In genomic region chr5:25414746-25415145, GRCh38 we compare ENCODE assay signal across 26 cellular contexts.
A peak's percentile ranks its signal among the peaks of the same experiment; 100 is the strongest.
DNase-seq lines count a peak whose midpoint lies in the region; ATAC-seq, FAIRE-seq and TF ChIP-seq lines count a peak whose summit lies in the region.
"Had no signal": no experiment of that assay in that cellular context is flagged by ENCODE, and none has a peak within 500 bp of the region (broad histone marks: within the 10 kb centered on the region; RNA-seq: fewer than 3 reads in every experiment).

No MANE protein-coding gene starts in this region.

- CTCF ChIA-PET in CD4-positive, alpha-beta T cell (lab: Charles Lee), result no interaction called here

- H3K4me1 Mint-ChIP-seq in astrocyte (ENCODE audit: low read depth, unreplicated experiment), result peaks cover 3% of the 10 kb centered on the region
- no peaks in the 10 kb centered on the region for H3K4me1 Mint-ChIP-seq in CD4-positive, alpha-beta T cell (ENCODE audit: low read depth)
- H3K4me1 Mint-ChIP-seq: immature natural killer cell had no signal

- no peaks in the 10 kb centered on the region for H3K27me3 ChIP-seq in astrocyte (ENCODE audit: insufficient read depth, low read length)
- H3K27me3 ChIP-seq in CD4-positive, alpha-beta T cell (ENCODE audit: control insufficient read depth, insufficient read depth, low read length), result no peaks in the 10 kb centered on the region
- H3K27me3 ChIP-seq: brain microvascular endothelial cell, ovary, Peyer's patch, upper lobe of right lung had no signal

- no peaks in the 10 kb centered on the region for H3K27me3 Mint-ChIP-seq in astrocyte (ENCODE audit: low read depth, unreplicated experiment)
- no peaks in the 10 kb centered on the region for H3K27me3 Mint-ChIP-seq in CD4-positive, alpha-beta T cell
- H3K27me3 Mint-ChIP-seq: activated CD4-positive, alpha-beta memory T cell treated with anti-CD3 and anti-CD28 coated beads for 36 hours had no signal

- H3K4me3 Mint-ChIP-seq in astrocyte (ENCODE audit: unreplicated experiment), result no peak overlapping the region
- H3K4me3 Mint-ChIP-seq in CD4-positive, alpha-beta T cell, result no peak overlapping the region
- H3K4me3 Mint-ChIP-seq: activated CD4-positive, alpha-beta memory T cell treated with anti-CD3 and anti-CD28 coated beads for 36 hours; activated T-helper 1 cell treated with anti-CD3 and anti-CD28 coated beads, Interleukin-12 subunit alpha, Interleukin-12 subunit beta, Interleukin-2, Interleukin-4 antibody, amounts not matched to agents 30 ng/mL and 10 ng/mL and 1 ng/mL, durations not matched to agents 14 hours and 24 hours and 36 hours; immature natural killer cell had no signal

- DNase-seq in A172 (ENCODE audit: low spot score) (peak; percentile 32), LHCN-M2 (ENCODE audit: low read depth) (peak; percentile 45), astrocyte (ENCODE audit: low read depth) (peak; percentile 50), kidney tubule cell (ENCODE audit: low spot score) (peak; percentile 20), NCI-H774 (lab: John Stamatoyannopoulos, UW) (no peak)
- DNase-seq in CD4-positive, alpha-beta T cell, result no peak
- DNase-seq in activated CD4-positive, alpha-beta T cell treated with anti-CD3 and anti-CD28 coated beads for 48 hours, result no peak
- DNase-seq: activated CD4-positive, alpha-beta memory T cell treated with anti-CD3 and anti-CD28 coated beads for 36 hours; activated CD8-positive, alpha-beta memory T cell treated with anti-CD3 and anti-CD28 coated beads, Interleukin-2, amount 50 U/mL, for 4 hours; activated naive CD4-positive, alpha-beta T cell treated with Interleukin-2 at 50 U/mL for 16 hours; brain microvascular endothelial cell; immature natural killer cell; NCI-H1092; NCI-H1694; ovary; Peyer's patch; stimulated activated naive CD4-positive, alpha-beta T cell; T-helper 1 cell; upper lobe of right lung had no signal

- no peak overlapping the region for H3K27ac ChIP-seq in astrocyte (ENCODE audit: low read depth, low read length)
- no peak overlapping the region for H3K27ac ChIP-seq in CD4-positive, alpha-beta T cell (ENCODE audit: low read depth, low read length)
- H3K27ac ChIP-seq: A549, brain microvascular endothelial cell, ovary, Peyer's patch, skin epidermis, upper lobe of right lung had no signal

- no peak overlapping the region for H3K4me2 ChIP-seq in astrocyte (ENCODE audit: low read length)
- H3K4me2 ChIP-seq: A549 had no signal

- POLR2A ChIA-PET in CD4-positive, alpha-beta T cell (lab: Charles Lee), result no interaction called here

- no peak for TF ChIP-seq CTCF in astrocyte (IDR thresholded peaks at IDR 0.05; ENCODE audit: insufficient read depth, low read depth, low read length)
- TF ChIP-seq CTCF in CD4-positive, alpha-beta T cell (IDR thresholded peaks at IDR 0.05), result no peak

- no peak overlapping the region for H3K9ac ChIP-seq in astrocyte (ENCODE audit: low read length)

- no peak overlapping the region for H3K4me3 ChIP-seq in astrocyte (ENCODE audit: insufficient read depth, low read depth, low read length)
- H3K4me3 ChIP-seq: A549, GM12878, ovary, Peyer's patch, skin epidermis, upper lobe of right lung had no signal

- H3K27ac Mint-ChIP-seq in astrocyte (ENCODE audit: unreplicated experiment), result no peak overlapping the region
- no peak overlapping the region for H3K27ac Mint-ChIP-seq in CD4-positive, alpha-beta T cell
- H3K27ac Mint-ChIP-seq: activated CD4-positive, alpha-beta memory T cell treated with anti-CD3 and anti-CD28 coated beads for 36 hours; activated T-helper 1 cell treated with anti-CD3 and anti-CD28 coated beads, Interleukin-12 subunit alpha, Interleukin-12 subunit beta, Interleukin-2, Interleukin-4 antibody, amounts not matched to agents 30 ng/mL and 10 ng/mL and 1 ng/mL, durations not matched to agents 14 hours and 24 hours and 36 hours; immature natural killer cell had no signal

- no peak overlapping the region for H2AFZ ChIP-seq in astrocyte (ENCODE audit: low read depth, low read length)

- no peaks in the 10 kb centered on the region for H3K36me3 ChIP-seq in astrocyte (ENCODE audit: insufficient read depth, low read length)
- H3K36me3 ChIP-seq: brain microvascular endothelial cell, ovary, Peyer's patch, upper lobe of right lung had no signal

- intact Hi-C loops in CD4-positive, alpha-beta T cell (cut with DNase I, micrococcal nuclease), result no loop called here

- H3K79me2 ChIP-seq in astrocyte (ENCODE audit: insufficient read depth, low read length), result no peaks in the 10 kb centered on the region

- H3K9me3 Mint-ChIP-seq in astrocyte (ENCODE audit: unreplicated experiment), result no peaks in the 10 kb centered on the region
- peaks cover 9% of the 10 kb centered on the region for H3K9me3 Mint-ChIP-seq in CD4-positive, alpha-beta T cell

- FAIRE-seq in astrocyte (lab: Jason Lieb, UNC), result no peak
- FAIRE-seq: A549, GM12878 had no signal

- no peaks in the 10 kb centered on the region for H4K20me1 ChIP-seq in astrocyte (ENCODE audit: insufficient read depth, low read length)

- H3K4me1 ChIP-seq in astrocyte (ENCODE audit: insufficient read depth, low read length), result no peaks in the 10 kb centered on the region
- H3K4me1 ChIP-seq: A549, Peyer's patch, upper lobe of right lung had no signal

- no peak for ATAC-seq in CD4-positive, alpha-beta T cell (ENCODE audit: poor library complexity)
- no peak for ATAC-seq in GM19351 (IDR thresholded peaks at IDR 0.05; ENCODE audit: unreplicated experiment)
- ATAC-seq: A549, GM12878, HCT116, left lobe of liver, upper lobe of right lung had no signal

- no peaks in the 10 kb centered on the region for H3K9me3 ChIP-seq in astrocyte (ENCODE audit: insufficient read depth, low read depth, low read length)
- H3K9me3 ChIP-seq in CD4-positive, alpha-beta T cell (ENCODE audit: control insufficient read depth, low read length), result no peaks in the 10 kb centered on the region
- H3K9me3 ChIP-seq: A549, ovary, Peyer's patch, upper lobe of right lung had no signal

- H3K36me3 Mint-ChIP-seq in astrocyte (ENCODE audit: low read depth, unreplicated experiment), result no peaks in the 10 kb centered on the region
- no peaks in the 10 kb centered on the region for H3K36me3 Mint-ChIP-seq in CD4-positive, alpha-beta T cell (ENCODE audit: low read depth)
- H3K36me3 Mint-ChIP-seq: activated CD4-positive, alpha-beta memory T cell treated with anti-CD3 and anti-CD28 coated beads for 36 hours had no signal

Comparison
In these comparisons a context has a peak if more than half of its experiments do, and no peak if none do; other contexts are left out.
1. DNase-seq: peak in A172 (single experiment), LHCN-M2 (single experiment), astrocyte (single experiment) and kidney tubule cell (single experiment); none in CD4-positive, alpha-beta T cell (0 of 10), NCI-H774 (single experiment) and activated CD4-positive, alpha-beta T cell treated with anti-CD3 and anti-CD28 coated beads for 48 hours (single experiment).